1 cellular context compared by ENCODE assay signal in genomic region chr11:13465909-13466371, GRCh38.
A peak's percentile ranks its signal among the peaks of the same experiment; 100 is the strongest.
TF ChIP-seq lines count a peak whose summit lies in the region.

No MANE protein-coding gene starts in this region.

TF ChIP-seq in K562, 482 proteins besides CTCF, POLR2A, EP300 and RAD21:
- TF ChIP-seq HNRNPUL1 (IDR thresholded peaks at IDR 0.05; ENCODE audit: low read length) (no peak), HLTF (IDR thresholded peaks at IDR 0.05) (no peak), TAL1 (IDR thresholded peaks at IDR 0.05) (no peak), ZNF431 (CRISPR knock-in tag; IDR thresholded peaks at IDR 0.05) (no peak), RHOXF2B (CRISPR knock-in tag; conservative IDR thresholded peaks at IDR 0.05) (no peak), ZNF174 (CRISPR knock-in tag; IDR thresholded peaks at IDR 0.05) (no peak), SMC3 (conservative IDR thresholded peaks at IDR 0.05; ENCODE audit: insufficient read depth, low read depth, low read length) (0 out of 2 replicates have a peak, but pooled peaks have one; percentile 17), SNRNP70 (optimal IDR thresholded peaks at IDR 0.05; ENCODE audit: low read depth, low read length) (no peak), KLF10 (CRISPR knock-in tag; IDR thresholded peaks at IDR 0.05) (no peak), ZBTB26 (CRISPR knock-in tag; IDR thresholded peaks at IDR 0.05) (no peak), KLF16 (IDR thresholded peaks at IDR 0.05) (peak; percentile 28; the same call in 1 of the 2 replicates), GATAD2A (IDR thresholded peaks at IDR 0.05) (no peak)
